ENCODE assay signal across 11 cellular contexts in genomic region chr20:38281176-38281915, GRCh38. TPM values are rescaled to one million over a fixed set of nuclear protein-coding genes. Genes with fewer than 3 reads are reported as not detected.
"Had no signal": no experiment of that assay in that cellular context is flagged by ENCODE, and none has a peak within 500 bp of the region (broad histone marks: within the 10 kb centered on the region; RNA-seq: fewer than 3 reads in every experiment).

No MANE protein-coding gene starts in this region.

RNA-seq across cellular contexts. Expression of gene KIAA1755, which starts 20.8 kb away (rescaled TPM):
- total RNA-seq: activated CD8-positive, alpha-beta memory T cell treated with anti-CD3 and anti-CD28 coated beads for 36 hours; activated naive CD4-positive, alpha-beta T cell treated with anti-CD3 and anti-CD28 coated beads for 36 hours; activated naive CD8-positive, alpha-beta T cell treated with anti-CD3 and anti-CD28 coated beads, Interleukin-2, amount 10 ng/mL, durations not matched to agents 7 days and 5 days; bronchial epithelial cell; renal cortical epithelial cell had no signal

RNA-seq across cellular contexts. Expression of gene BPI, which starts 22.6 kb away (rescaled TPM):
- total RNA-seq: activated CD8-positive, alpha-beta memory T cell treated with anti-CD3 and anti-CD28 coated beads for 36 hours; activated naive CD4-positive, alpha-beta T cell treated with anti-CD3 and anti-CD28 coated beads for 36 hours; activated naive CD8-positive, alpha-beta T cell treated with anti-CD3 and anti-CD28 coated beads, Interleukin-2, amount 10 ng/mL, durations not matched to agents 7 days and 5 days; bronchial epithelial cell; epithelial cell of proximal tubule; fibroblast of villous mesenchyme; left ventricle myocardium superior; renal cortical epithelial cell; transverse colon; vagina had no signal
- polyA plus RNA-seq: heart left ventricle had no signal
